1 cellular context compared by ENCODE assay signal in genomic region chr1:36446780-36447179, GRCh38.
TF ChIP-seq lines count a peak whose summit lies in the region.

No MANE protein-coding gene starts in this region.

TF ChIP-seq in GM12878, 131 proteins besides CTCF, POLR2A, EP300 and RAD21:
- TF ChIP-seq RUNX3 (IDR thresholded peaks at IDR 0.05; ENCODE audit: low read length) (no peak), DPF2 (IDR thresholded peaks at IDR 0.05) (no peak), NFYA (IDR thresholded peaks at IDR 0.05; ENCODE audit: borderline replicate concordance, low read depth, low read length) (no peak), MAX (IDR thresholded peaks at IDR 0.05; ENCODE audit: low read depth, low read length) (no peak), CEBPZ (IDR thresholded peaks at IDR 0.05; ENCODE audit: low read depth, low read length) (no peak), SIX5 (IDR thresholded peaks at IDR 0.05; ENCODE audit: low read depth, low read length, severe bottlenecking) (no peak), ZNF592 (IDR thresholded peaks at IDR 0.05) (no peak), BACH1 (IDR thresholded peaks at IDR 0.05; ENCODE audit: borderline replicate concordance) (no peak), SPI1 (IDR thresholded peaks at IDR 0.05; ENCODE audit: borderline replicate concordance, insufficient read depth, low read depth, low read length) (no peak), MYB (IDR thresholded peaks at IDR 0.05; ENCODE audit: borderline replicate concordance, low read depth, low read length) (no peak), STAT3 (IDR thresholded peaks at IDR 0.05; ENCODE audit: low read depth, low read length) (no peak), REST (IDR thresholded peaks at IDR 0.05; ENCODE audit: low read depth, low read length) (no peak), PRDM15 (CRISPR knock-in tag; IDR thresholded peaks at IDR 0.05) (no peak), NR2C2 (IDR thresholded peaks at IDR 0.05; ENCODE audit: borderline replicate concordance, control insufficient read depth, insufficient read length, low read depth) (no peak), ZBTB33 (IDR thresholded peaks at IDR 0.05) (no peak), NKRF (conservative IDR thresholded peaks at IDR 0.05) (no peak), CBFB (IDR thresholded peaks at IDR 0.05; ENCODE audit: low read depth) (no peak)
